ENCODE assay signal across 8 cellular contexts in genomic region chr18:907880-908512, GRCh38. TPM values are rescaled to one million over a fixed set of nuclear protein-coding genes. Genes with fewer than 3 reads are reported as not detected.
DNase-seq lines count a peak whose midpoint lies in the region; ATAC-seq, FAIRE-seq and TF ChIP-seq lines count a peak whose summit lies in the region.

No MANE protein-coding gene starts in this region.

- peaks cover 54% of the 10 kb centered on the region in 2 donors for H3K27me3 Mint-ChIP-seq in CD4-positive, alpha-beta memory T cell

- WGBS in esophagus muscularis mucosa, result 9% methylated on average over 27 of the region's 51 CpGs
- 3 to 4% methylated on average over 49 to 51 of the region's 51 CpGs for WGBS in pancreas, 2 donors

- intact Hi-C loops in CD4-positive, alpha-beta memory T cell (cut with micrococcal nuclease), result no loop called here
- intact Hi-C loops in esophagus muscularis mucosa (cut with DNase I) (no loop called here), pancreas (cut with DNase I) (no loop called here)

- no peak for TF ChIP-seq POLR2A in esophagus muscularis mucosa (IDR thresholded peaks at IDR 0.05; ENCODE audit: low read depth)

- H3K4me3 ChIP-seq in CD4-positive, alpha-beta memory T cell (ENCODE audit: low read length in 2 of 2), result no peak overlapping the region
- H3K4me3 ChIP-seq in esophagus muscularis mucosa (peak overlapping the region; percentile 44 to 56 (median 52)), pancreas (peak overlapping the region in 3 of 4 donors; percentile 19 to 51 (median 34))

- CTCF ChIA-PET in CD4-positive, alpha-beta memory T cell (lab: Charles Lee; ENCODE audit: partially characterized antibody), result no interaction called here

- peaks cover 51% of the 10 kb centered on the region for H3K27me3 ChIP-seq in CD4-positive, alpha-beta memory T cell (ENCODE audit: insufficient read depth, low read length)
- H3K27me3 ChIP-seq in esophagus muscularis mucosa (peaks cover 0 to 94% (median 72%) of the 10 kb centered on the region in 4 donors), pancreas (peaks cover 4 to 75% (median 19%) of the 10 kb centered on the region in 4 donors)

- no peak overlapping the region for H3K27ac Mint-ChIP-seq in CD4-positive, alpha-beta memory T cell

- DNase-seq in CD4-positive, alpha-beta memory T cell, result no peak
- DNase-seq in NCI-H146 (lab: John Stamatoyannopoulos, UW) (peak; percentile 65), esophagus muscularis mucosa (ENCODE audit: extremely low spot score) (peak; percentile 74), pancreas (peak in 3 of 6 donors; percentile 15 to 74 (median 61)), NCI-H510A (lab: John Stamatoyannopoulos, UW) (no peak), AG08395 (ENCODE audit: low spot score) (no peak), NCI-H2196 (lab: John Stamatoyannopoulos, UW; ENCODE audit: unreplicated experiment) (no peak)

- H3K36me3 ChIP-seq in CD4-positive, alpha-beta memory T cell (ENCODE audit: insufficient read depth, low read length), result no peaks in the 10 kb centered on the region
- H3K36me3 ChIP-seq in esophagus muscularis mucosa (no peaks in the 10 kb centered on the region), pancreas (no peaks in the 10 kb centered on the region)

- POLR2A ChIA-PET in CD4-positive, alpha-beta memory T cell (lab: Charles Lee; ENCODE audit: partially characterized antibody), result interaction anchor here (1.0 kb wide), 1 partner anchor 31 kb away, joined by 3 read pairs; no protein-coding TSS in a partner anchor

- H3K4me3 Mint-ChIP-seq in CD4-positive, alpha-beta memory T cell, result peak overlapping the region; percentile 28 to 81 (median 72)

- no peaks in the 10 kb centered on the region for H3K9me3 ChIP-seq in CD4-positive, alpha-beta memory T cell (ENCODE audit: control insufficient read depth in 1 of 2, low read length in 2 of 2)
- no peaks in the 10 kb centered on the region for H3K9me3 ChIP-seq in esophagus muscularis mucosa
- no peaks in the 10 kb centered on the region for H3K9me3 ChIP-seq in pancreas

- no peak overlapping the region for H3K27ac ChIP-seq in CD4-positive, alpha-beta memory T cell (ENCODE audit: low read depth, low read length)
- H3K27ac ChIP-seq in esophagus muscularis mucosa (replicated peaks in 1 of 4), result no peak overlapping the region
- no peak overlapping the region for H3K27ac ChIP-seq in pancreas

- H3K36me3 Mint-ChIP-seq in CD4-positive, alpha-beta memory T cell, result no peaks in the 10 kb centered on the region

- H3K9me3 Mint-ChIP-seq in CD4-positive, alpha-beta memory T cell, result peaks cover 2 to 19% (median 8%) of the 10 kb centered on the region in 8 donors

- TF ChIP-seq CTCF in esophagus muscularis mucosa (IDR thresholded peaks at IDR 0.05) (no peak), pancreas (IDR thresholded peaks at IDR 0.05) (no peak)

- H3K4me1 Mint-ChIP-seq in CD4-positive, alpha-beta memory T cell, result peaks cover 7 to 21% (median 13%) of the 10 kb centered on the region in 4 donors

- peaks cover 24% of the 10 kb centered on the region for H3K4me1 ChIP-seq in CD4-positive, alpha-beta memory T cell (ENCODE audit: insufficient read depth, low read length)
- H3K4me1 ChIP-seq in esophagus muscularis mucosa (peaks cover 37 to 53% (median 52%) of the 10 kb centered on the region in 4 donors), pancreas (peaks cover 0 to 18% (median 8%) of the 10 kb centered on the region in 3 donors)

- TF ChIP-seq EP300 in esophagus muscularis mucosa (IDR thresholded peaks at IDR 0.05), result no peak

- no peak for FAIRE-seq in pancreas (lab: Jason Lieb, UNC)

- ATAC-seq in pancreas (peak; percentile 5 to 26 (median 23)), HG02623 (IDR thresholded peaks at IDR 0.05; ENCODE audit: unreplicated experiment) (no peak)

RNA-seq across cellular contexts. Expression of gene ADCYAP1, which starts 3.3 kb away (rescaled TPM):
- total RNA-seq in CD4-positive, alpha-beta memory T cell, result not detected
- not detected for polyA plus RNA-seq in CD4-positive, alpha-beta memory T cell
- total RNA-seq in esophagus muscularis mucosa, result 1 to 10 TPM; 1.2 to 4.0 (median 2.0) TPM
- 1 to 10 TPM in 5 of 6 donors, under 1 TPM in 1; 0.98 to 8.4 (median 2.0) TPM for total RNA-seq in pancreas
- 10 to 100 TPM in 1 of 2 donors, 1 to 10 TPM in 1; 4.7 to 36.3 TPM for polyA plus RNA-seq in pancreas

Comparison
In these comparisons a context has a peak if more than half of its experiments do, and no peak if none do; other contexts are left out.
1. DNase-seq: peak in NCI-H146 (single experiment) and esophagus muscularis mucosa (single experiment); none in CD4-positive, alpha-beta memory T cell (0 of 5), NCI-H510A (single experiment), AG08395 (single experiment) and NCI-H2196 (single experiment).
2. H3K4me3 ChIP-seq: peak in esophagus muscularis mucosa (4 of 4) and pancreas (3 of 4); none in CD4-positive, alpha-beta memory T cell (0 of 2).